7 cellular contexts compared by ENCODE assay signal in genomic region chr19:4814625-4815425, GRCh38. TPM values are rescaled to one million over a fixed set of nuclear protein-coding genes. Genes with fewer than 3 reads are reported as not detected.
A peak's percentile ranks its signal among the peaks of the same experiment; 100 is the strongest.
DNase-seq lines count a peak whose midpoint lies in the region; ATAC-seq and TF ChIP-seq lines count a peak whose summit lies in the region.

No MANE protein-coding gene starts in this region.

- POLR2A ChIA-PET in CD8-positive, alpha-beta memory T cell (lab: Charles Lee), result no interaction called here

- ATAC-seq in HG03196 (IDR thresholded peaks at IDR 0.05; ENCODE audit: unreplicated experiment) (no peak), HG03521 (IDR thresholded peaks at IDR 0.05; ENCODE audit: unreplicated experiment) (no peak)

- H3K27me3 ChIP-seq in CD8-positive, alpha-beta memory T cell (ENCODE audit: insufficient read depth, low read length, poor library complexity, severe bottlenecking), result no peaks in the 10 kb centered on the region
- H3K27me3 ChIP-seq in tibial nerve, result no peaks in the 10 kb centered on the region

- peaks cover 10% of the 10 kb centered on the region for H3K4me1 ChIP-seq in CD8-positive, alpha-beta memory T cell (ENCODE audit: insufficient read depth, low read length)
- H3K4me1 ChIP-seq in tibial nerve, result peaks cover 0 to 12% (median 2%) of the 10 kb centered on the region in 4 donors

- no peaks in the 10 kb centered on the region for H3K27me3 Mint-ChIP-seq in CD8-positive, alpha-beta memory T cell
- H3K27me3 Mint-ChIP-seq in brain, result no peaks in the 10 kb centered on the region
- peaks cover 3% of the 10 kb centered on the region for H3K27me3 Mint-ChIP-seq in nephron (ENCODE audit: low read depth)

- no peak for DNase-seq in CD8-positive, alpha-beta memory T cell
- DNase-seq in HFF-Myc (ENCODE audit: extremely low read depth, low read depth), result peak; percentile 74
- no peak for DNase-seq in tibial nerve (ENCODE audit: low spot score in 2 of 2)

- CTCF ChIA-PET in CD8-positive, alpha-beta memory T cell (lab: Charles Lee), result interaction anchor here (0.9 to 7.3 kb wide), 4 partner anchors 12 to 217 kb away, joined by 3 to 205 read pairs (median 4); partner anchors contain the start of gene FEM1A

- H3K27ac ChIP-seq in CD8-positive, alpha-beta memory T cell (ENCODE audit: low read depth, low read length), result no peak overlapping the region
- H3K27ac ChIP-seq in tibial nerve, result no peak overlapping the region

- TF ChIP-seq EP300 in tibial nerve (IDR thresholded peaks at IDR 0.05), result no peak

- H3K4me1 Mint-ChIP-seq in CD8-positive, alpha-beta memory T cell, result peaks cover 10 to 19% (median 17%) of the 10 kb centered on the region in 3 donors
- peaks cover 12% of the 10 kb centered on the region for H3K4me1 Mint-ChIP-seq in brain
- peaks cover 7% of the 10 kb centered on the region for H3K4me1 Mint-ChIP-seq in nephron

- no peaks in the 10 kb centered on the region for H3K36me3 ChIP-seq in CD8-positive, alpha-beta memory T cell (ENCODE audit: insufficient read depth, low read length)
- H3K36me3 ChIP-seq in tibial nerve, result peaks cover 0 to 39% (median 0%) of the 10 kb centered on the region in 3 donors

- H3K4me3 ChIP-seq in CD8-positive, alpha-beta memory T cell (ENCODE audit: low read length), result no peak overlapping the region
- H3K4me3 ChIP-seq in HFF-Myc (replicated peaks; ENCODE audit: low read depth, low read length) (no peak overlapping the region), tibial nerve (no peak overlapping the region)

- no peaks in the 10 kb centered on the region for H3K9me3 Mint-ChIP-seq in CD8-positive, alpha-beta memory T cell
- H3K9me3 Mint-ChIP-seq in brain (peaks cover 0 to 6% (median 4%) of the 10 kb centered on the region in 5 experiments), nephron (no peaks in the 10 kb centered on the region)

- H3K4me3 Mint-ChIP-seq in CD8-positive, alpha-beta memory T cell, result peak overlapping the region in 3 of 7 donors; percentile 16 to 84 (median 19)
- H3K4me3 Mint-ChIP-seq in brain, result peak overlapping the region in 4 of 5 experiments; percentile 81 to 83 (median 81)
- H3K4me3 Mint-ChIP-seq in nephron, result peak overlapping the region in 2 of 3 experiments; percentile 77 to 80

- 75 to 80% methylated on average over 7 of the region's 7 CpGs for WGBS in tibial nerve, 2 donors

- no peaks in the 10 kb centered on the region for H3K9me3 ChIP-seq in CD8-positive, alpha-beta memory T cell (ENCODE audit: low read length)
- H3K9me3 ChIP-seq in tibial nerve, result no peaks in the 10 kb centered on the region

- TF ChIP-seq CTCF in HFF-Myc (IDR thresholded peaks at IDR 0.05; ENCODE audit: low read depth, low read length, missing control alignments) (no peak), brain (conservative IDR thresholded peaks at IDR 0.05) (no peak), nephron (IDR thresholded peaks at IDR 0.05; ENCODE audit: unreplicated experiment in 3 of 3) (no peak), tibial nerve (IDR thresholded peaks at IDR 0.05) (no peak)

- peak overlapping the region in 5 of 8 donors; percentile 9 to 91 (median 79) for H3K27ac Mint-ChIP-seq in CD8-positive, alpha-beta memory T cell
- H3K27ac Mint-ChIP-seq in brain, result peak overlapping the region in 3 of 5 experiments; percentile 52 to 94 (median 62)
- H3K27ac Mint-ChIP-seq in nephron, result no peak overlapping the region

- peaks cover 0 to 29% (median 0%) of the 10 kb centered on the region in 3 donors for H3K36me3 Mint-ChIP-seq in CD8-positive, alpha-beta memory T cell
- H3K36me3 Mint-ChIP-seq in brain, result peaks cover 12% of the 10 kb centered on the region
- H3K36me3 Mint-ChIP-seq in nephron (ENCODE audit: low read depth), result peaks cover 4% of the 10 kb centered on the region

- TF ChIP-seq POLR2A in tibial nerve (IDR thresholded peaks at IDR 0.05), result no peak

RNA-seq across cellular contexts. Expression of gene TICAM1, which starts 16.7 kb away (rescaled TPM):
- total RNA-seq in CD8-positive, alpha-beta memory T cell, result 10 to 100 TPM; 24.4 to 26.5 TPM
- polyA plus RNA-seq in CD8-positive, alpha-beta memory T cell, result 13.8 TPM
- 4.9 TPM for polyA plus RNA-seq in brain (ENCODE audit: insufficient read depth, low read depth, low replicate concordance)
- 10 to 100 TPM in 1 of 4 donors, 1 to 10 TPM in 3; 3.5 to 10.8 (median 4.7) TPM for total RNA-seq in tibial nerve

RNA-seq across cellular contexts. Expression of gene FEM1A, which starts 23.3 kb away (rescaled TPM):
- 10 to 100 TPM; 25.5 to 26.0 TPM for total RNA-seq in CD8-positive, alpha-beta memory T cell
- 4.3 TPM for polyA plus RNA-seq in CD8-positive, alpha-beta memory T cell
- polyA plus RNA-seq in brain (ENCODE audit: insufficient read depth, low read depth, low replicate concordance), result 12.8 TPM
- total RNA-seq in tibial nerve, result 10 to 100 TPM; 12.3 to 17.1 (median 15.2) TPM

RNA-seq across cellular contexts. Expression of gene PLIN3, which starts 52.6 kb away (rescaled TPM):
- 10 to 100 TPM; 12.3 to 15.4 TPM for total RNA-seq in CD8-positive, alpha-beta memory T cell
- polyA plus RNA-seq in CD8-positive, alpha-beta memory T cell, result 21.6 TPM
- 35.0 TPM for polyA plus RNA-seq in brain (ENCODE audit: insufficient read depth, low read depth, low replicate concordance)
- total RNA-seq in tibial nerve, result 10 to 100 TPM; 29.5 to 96.3 (median 40.5) TPM

Comparison
In these comparisons a context has a peak if more than half of its experiments do, and no peak if none do; other contexts are left out.
1. H3K27ac Mint-ChIP-seq: peak in CD8-positive, alpha-beta memory T cell (5 of 8) and brain (3 of 5); none in nephron (0 of 3).